In the genomic region with DNA sequence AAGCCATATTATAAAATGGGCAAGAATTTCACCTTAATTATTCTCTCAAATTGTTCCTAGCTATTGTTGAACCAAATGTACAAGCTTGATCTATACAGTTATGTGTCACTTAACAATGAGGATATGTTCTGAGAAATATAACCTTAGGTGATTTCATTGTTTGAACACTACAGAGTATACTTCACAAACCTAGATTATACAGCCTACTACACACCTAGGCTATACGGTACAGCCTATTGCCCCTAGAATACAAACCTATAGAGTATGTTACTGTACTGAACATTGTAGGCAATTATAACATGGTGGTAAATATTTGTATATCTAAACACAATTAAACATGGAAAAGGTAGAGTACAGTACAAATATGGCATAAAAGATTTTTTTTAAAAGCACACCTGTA, we compare ENCODE assay signal across 23 cellular contexts. TPM values are rescaled to one million over a fixed set of nuclear protein-coding genes. Genes with fewer than 3 reads are reported as not detected.
DNase-seq lines count a peak whose midpoint lies in the region; ATAC-seq, FAIRE-seq and TF ChIP-seq lines count a peak whose summit lies in the region.
"Had no signal": no experiment of that assay in that cellular context is flagged by ENCODE, and none has a peak within 500 bp of the region (broad histone marks: within the 10 kb centered on the region; RNA-seq: fewer than 3 reads in every experiment).

No MANE protein-coding gene starts in this region.

- H3K4me1 ChIP-seq in MM.1S (ENCODE audit: low read length) (no peaks in the 10 kb centered on the region), adrenal gland (replicated peaks in 1 of 2) (no peaks in the 10 kb centered on the region)
- H3K4me1 ChIP-seq: BE2C, BLaER1 had no signal

- DNase-seq in H54 (ENCODE audit: insufficient read length, low spot score): no peak
- DNase-seq in MM.1S: peak; percentile 5
- no peak for DNase-seq in left colon
- no peak for DNase-seq in adrenal gland
- DNase-seq: 8988T; ACHN; BE2C; C1 segment of cervical spinal cord; CD4-positive, alpha-beta memory T cell; CD4-positive, CD25-positive, alpha-beta regulatory T cell; CD8-positive, alpha-beta memory T cell; COR-L47; DMS 273 treated with DMSO at 0.1 percent for 48 hours; DMS153; DMS53; DMS79; DND-41; GF-D8 had no signal

- no peaks in the 10 kb centered on the region for H3K79me2 ChIP-seq in MM.1S (ENCODE audit: low read length)

- ATAC-seq in left colon: peak; percentile 97
- no peak for ATAC-seq in GM19452 (IDR thresholded peaks at IDR 0.05; ENCODE audit: unreplicated experiment)
- ATAC-seq in esophagus mucosa: no peak

- H3K27ac ChIP-seq in MM.1S (ENCODE audit: low read length) (no peak overlapping the region), adrenal gland (no peak overlapping the region)
- H3K27ac ChIP-seq: BLaER1 had no signal

- TF ChIP-seq CTCF in MM.1S (IDR thresholded peaks at IDR 0.05; ENCODE audit: low read length): no peak
- no peak for TF ChIP-seq CTCF in adrenal gland (IDR thresholded peaks at IDR 0.05)

- no peaks in the 10 kb centered on the region for H3K9me3 ChIP-seq in MM.1S (replicated peaks; ENCODE audit: insufficient read depth, low read length)
- no peaks in the 10 kb centered on the region for H3K9me3 ChIP-seq in adrenal gland (replicated peaks in 1 of 3)
- H3K9me3 ChIP-seq: BE2C, BLaER1 had no signal

- WGBS in adrenal gland, 4 donors: 95 to 100% (median 97%) methylated on average over 1 of the region's 1 CpG

- FAIRE-seq in H54 (lab: Jason Lieb, UNC): peak; percentile 72
- FAIRE-seq: GM12891, GM19239 had no signal

- no peaks in the 10 kb centered on the region for H3F3A ChIP-seq in MM.1S (ENCODE audit: insufficient read depth, low read length)

- TF ChIP-seq POLR2A in H54 (IDR thresholded peaks at IDR 0.05; ENCODE audit: low read depth, low read length): no peak
- TF ChIP-seq POLR2A in adrenal gland (IDR thresholded peaks at IDR 0.05): no peak

- no peak overlapping the region for H3K4me3 ChIP-seq in MM.1S (ENCODE audit: low read length)
- H3K4me3 ChIP-seq in adrenal gland: no peak overlapping the region
- H3K4me3 ChIP-seq: BLaER1 had no signal

- H3K27me3 ChIP-seq in MM.1S (replicated peaks; ENCODE audit: insufficient read depth, low read length) (no peaks in the 10 kb centered on the region), adrenal gland (no peaks in the 10 kb centered on the region)
- H3K27me3 ChIP-seq: BE2C, BLaER1 had no signal

- intact Hi-C loops in left colon (cut with DNase I, micrococcal nuclease): no loop called here
- intact Hi-C loops in adrenal gland (cut with DNase I): no loop called here

- H3K36me3 ChIP-seq in MM.1S (replicated peaks; ENCODE audit: insufficient read depth, low read length): no peaks in the 10 kb centered on the region
- no peaks in the 10 kb centered on the region for H3K36me3 ChIP-seq in adrenal gland (replicated peaks in 1 of 2)
- H3K36me3 ChIP-seq: BE2C, BLaER1 had no signal

- H2AFZ ChIP-seq in MM.1S (ENCODE audit: low read length): no peak overlapping the region

- no peaks in the 10 kb centered on the region for H3K9me2 ChIP-seq in MM.1S (replicated peaks; ENCODE audit: insufficient read depth, low read length)

- H4K20me1 ChIP-seq in MM.1S (ENCODE audit: insufficient read depth, low read length): no peaks in the 10 kb centered on the region
- H4K20me1 ChIP-seq: BLaER1 had no signal

- H3K9ac ChIP-seq in MM.1S (ENCODE audit: low read length): no peak overlapping the region
- H3K9ac ChIP-seq: BLaER1 had no signal

- H3K4me2 ChIP-seq in MM.1S (ENCODE audit: low read depth, low read length): no peak overlapping the region
- H3K4me2 ChIP-seq: BLaER1 had no signal

RNA-seq across cellular contexts. Expression of gene MMADHC, which starts 42.9 kb away (rescaled TPM):
- total RNA-seq in left colon (100 to 1,000 TPM in 1 of 2 donors, 10 to 100 TPM in 1; 76.7 to 100 TPM), adrenal gland (100 to 1,000 TPM in 3 of 8 donors, 10 to 100 TPM in 5; 45.9 to 124 (median 91.0) TPM), esophagus mucosa (86.5 TPM)
- polyA plus RNA-seq in adrenal gland: 100 to 1,000 TPM in 1 of 3 donors, 10 to 100 TPM in 2; 28.0 to 123 (median 30.7) TPM
